In genomic region chr20:36932067-36932466, GRCh38 we compare ENCODE assay signal across 10 cellular contexts. TPM values are rescaled to one million over a fixed set of nuclear protein-coding genes. Genes with fewer than 3 reads are reported as not detected.
A peak's percentile ranks its signal among the peaks of the same experiment; 100 is the strongest.
DNase-seq lines count a peak whose midpoint lies in the region; ATAC-seq and TF ChIP-seq lines count a peak whose summit lies in the region.
"Not testable (repeated sequence)": the region's sequence is repeated elsewhere in the genome, so short reads cannot be mapped to it uniquely, and the experiment has no call there.
"Had no signal": no experiment of that assay in that cellular context is flagged by ENCODE, and none has a peak within 500 bp of the region (broad histone marks: within the 10 kb centered on the region; RNA-seq: fewer than 3 reads in every experiment).

No MANE protein-coding gene starts in this region.

- H3K36me3 ChIP-seq in left lung, result peaks cover 0 to 99% of the 10 kb centered on the region in 2 donors
- H3K36me3 ChIP-seq in testis (ENCODE audit: low read depth, missing control alignments), result not testable (repeated sequence)

- CTCF ChIA-PET in T-cell (lab: Charles Lee), result interaction anchor here in 1 of 2 donors (1.2 kb wide), 1 partner anchor 12 kb away, joined by 5 read pairs; no protein-coding TSS in a partner anchor
- CTCF ChIA-PET in activated CD4-positive, alpha-beta memory T cell treated with anti-CD3 and anti-CD28 coated beads, Interleukin-2, amount 10 ng/mL, durations not matched to agents 7 days and 5 days (lab: Charles Lee), result interaction anchor here (3.3 kb wide), 1 partner anchor 13 kb away, joined by 11 read pairs; no protein-coding TSS in a partner anchor

- WGBS in testis, 2 donors, result 86 to 89% methylated on average over 12 of the region's 12 CpGs

- H3K9me3 ChIP-seq in left lung, testis: not testable (repeated sequence)

- not testable (repeated sequence) for H3K4me3 ChIP-seq in left lung, testis

- H3K9me3 Mint-ChIP-seq in T-cell; activated CD4-positive, alpha-beta memory T cell treated with anti-CD3 and anti-CD28 coated beads, Interleukin-2, amount 10 ng/mL, durations not matched to agents 7 days and 5 days; activated T-helper 2 cell treated with anti-CD3 and anti-CD28 coated beads, Interferon-gamma antibody, Interleukin-2, Interleukin-4, amounts not matched to agents 10 μg/mL and 5 μg/mL and 100 μg/mL, durations not matched to agents 14 hours and 24 hours and 36 hours; central memory CD8-positive, alpha-beta T cell; natural killer cell treated with Interleukin-12 subunit alpha and Interleukin-12 subunit beta and Interleukin-15 and Interleukin-18, amount 100 ng/mL, for 72 hours: not testable (repeated sequence)

- peak overlapping the region; percentile 89 to 95 for H3K27ac Mint-ChIP-seq in T-cell
- H3K27ac Mint-ChIP-seq in activated CD4-positive, alpha-beta memory T cell treated with anti-CD3 and anti-CD28 coated beads, Interleukin-2, amount 10 ng/mL, durations not matched to agents 7 days and 5 days, result peak overlapping the region; percentile 75
- H3K27ac Mint-ChIP-seq in activated T-helper 2 cell treated with anti-CD3 and anti-CD28 coated beads, Interferon-gamma antibody, Interleukin-2, Interleukin-4, amounts not matched to agents 10 μg/mL and 5 μg/mL and 100 μg/mL, durations not matched to agents 14 hours and 24 hours and 36 hours, result peak overlapping the region; percentile 52
- H3K27ac Mint-ChIP-seq in central memory CD8-positive, alpha-beta T cell (ENCODE audit: low read depth), result peak overlapping the region; percentile 88
- H3K27ac Mint-ChIP-seq in natural killer cell treated with Interleukin-12 subunit alpha and Interleukin-12 subunit beta and Interleukin-15 and Interleukin-18, amount 100 ng/mL, for 72 hours, result peak overlapping the region; percentile 83 to 85

- ATAC-seq in T-cell (replicated peaks in 1 of 4); central memory CD8-positive, alpha-beta T cell (replicated peaks; ENCODE audit: extremely low read depth, poor library complexity, severe bottlenecking); natural killer cell treated with Interleukin-12 subunit alpha and Interleukin-12 subunit beta and Interleukin-15 and Interleukin-18, amount 100 ng/mL, for 72 hours: not testable (repeated sequence)
- ATAC-seq in left lung, result peak; percentile 35

- H3K27ac ChIP-seq in left lung (peak overlapping the region in 1 of 2 donors; percentile 4), testis (peak overlapping the region; percentile 83 to 84)

- not testable (repeated sequence) for H3K27me3 ChIP-seq in left lung, testis

- peaks cover 55% of the 10 kb centered on the region for H3K36me3 Mint-ChIP-seq in T-cell
- peaks cover 73% of the 10 kb centered on the region for H3K36me3 Mint-ChIP-seq in activated CD4-positive, alpha-beta memory T cell treated with anti-CD3 and anti-CD28 coated beads, Interleukin-2, amount 10 ng/mL, durations not matched to agents 7 days and 5 days (ENCODE audit: low read depth)
- peaks cover 73% of the 10 kb centered on the region for H3K36me3 Mint-ChIP-seq in activated T-helper 2 cell treated with anti-CD3 and anti-CD28 coated beads, Interferon-gamma antibody, Interleukin-2, Interleukin-4, amounts not matched to agents 10 μg/mL and 5 μg/mL and 100 μg/mL, durations not matched to agents 14 hours and 24 hours and 36 hours (ENCODE audit: low read depth)
- peaks cover 89% of the 10 kb centered on the region for H3K36me3 Mint-ChIP-seq in central memory CD8-positive, alpha-beta T cell (ENCODE audit: insufficient read depth)
- peaks cover 20% of the 10 kb centered on the region for H3K36me3 Mint-ChIP-seq in natural killer cell treated with Interleukin-12 subunit alpha and Interleukin-12 subunit beta and Interleukin-15 and Interleukin-18, amount 100 ng/mL, for 72 hours

- H3K27me3 Mint-ChIP-seq in T-cell; activated CD4-positive, alpha-beta memory T cell treated with anti-CD3 and anti-CD28 coated beads, Interleukin-2, amount 10 ng/mL, durations not matched to agents 7 days and 5 days; activated T-helper 2 cell treated with anti-CD3 and anti-CD28 coated beads, Interferon-gamma antibody, Interleukin-2, Interleukin-4, amounts not matched to agents 10 μg/mL and 5 μg/mL and 100 μg/mL, durations not matched to agents 14 hours and 24 hours and 36 hours (ENCODE audit: low read depth); central memory CD8-positive, alpha-beta T cell; natural killer cell treated with Interleukin-12 subunit alpha and Interleukin-12 subunit beta and Interleukin-15 and Interleukin-18, amount 100 ng/mL, for 72 hours: not testable (repeated sequence)

- not testable (repeated sequence) for TF ChIP-seq POLR2A in testis (IDR thresholded peaks at IDR 0.05)

- peak overlapping the region in 2 of 3 donors; percentile 21 to 78 for H3K4me3 Mint-ChIP-seq in T-cell
- H3K4me3 Mint-ChIP-seq in activated CD4-positive, alpha-beta memory T cell treated with anti-CD3 and anti-CD28 coated beads, Interleukin-2, amount 10 ng/mL, durations not matched to agents 7 days and 5 days; activated T-helper 2 cell treated with anti-CD3 and anti-CD28 coated beads, Interferon-gamma antibody, Interleukin-2, Interleukin-4, amounts not matched to agents 10 μg/mL and 5 μg/mL and 100 μg/mL, durations not matched to agents 14 hours and 24 hours and 36 hours (ENCODE audit: low read depth): not testable (repeated sequence)
- peak overlapping the region; percentile 7 for H3K4me3 Mint-ChIP-seq in central memory CD8-positive, alpha-beta T cell
- H3K4me3 Mint-ChIP-seq in natural killer cell treated with Interleukin-12 subunit alpha and Interleukin-12 subunit beta and Interleukin-15 and Interleukin-18, amount 100 ng/mL, for 72 hours, result peak overlapping the region; percentile 22

- not testable (repeated sequence) for DNase-seq in T-cell; activated CD4-positive, alpha-beta memory T cell treated with anti-CD3 and anti-CD28 coated beads, Interleukin-2, amount 10 ng/mL, durations not matched to agents 7 days and 5 days; activated T-helper 2 cell treated with anti-CD3 and anti-CD28 coated beads, Interferon-gamma antibody, Interleukin-2, Interleukin-4, amounts not matched to agents 10 μg/mL and 5 μg/mL and 100 μg/mL, durations not matched to agents 14 hours and 24 hours and 36 hours (ENCODE audit: low spot score); central memory CD8-positive, alpha-beta T cell (ENCODE audit: low spot score in 2 of 2); natural killer cell treated with Interleukin-12 subunit alpha and Interleukin-12 subunit beta and Interleukin-15 and Interleukin-18, amount 100 ng/mL, for 72 hours (ENCODE audit: low spot score); testis
- peak in 1 of 2 donors; percentile 37 for DNase-seq in left lung

- intact Hi-C loops in activated T-helper 2 cell treated with anti-CD3 and anti-CD28 coated beads, Interferon-gamma antibody, Interleukin-2, Interleukin-4, amounts not matched to agents 10 μg/mL and 5 μg/mL and 100 μg/mL, durations not matched to agents 14 hours and 24 hours and 36 hours (cut with micrococcal nuclease); left lung (cut with DNase I); testis (cut with DNase I; ENCODE audit: low total_unique reads): not testable (repeated sequence)

- peaks cover 54 to 74% (median 59%) of the 10 kb centered on the region in 3 donors for H3K4me1 Mint-ChIP-seq in T-cell
- H3K4me1 Mint-ChIP-seq in activated CD4-positive, alpha-beta memory T cell treated with anti-CD3 and anti-CD28 coated beads, Interleukin-2, amount 10 ng/mL, durations not matched to agents 7 days and 5 days, result peaks cover 53% of the 10 kb centered on the region
- H3K4me1 Mint-ChIP-seq in activated T-helper 2 cell treated with anti-CD3 and anti-CD28 coated beads, Interferon-gamma antibody, Interleukin-2, Interleukin-4, amounts not matched to agents 10 μg/mL and 5 μg/mL and 100 μg/mL, durations not matched to agents 14 hours and 24 hours and 36 hours (ENCODE audit: low read depth), result peaks cover 20% of the 10 kb centered on the region
- peaks cover 43% of the 10 kb centered on the region for H3K4me1 Mint-ChIP-seq in central memory CD8-positive, alpha-beta T cell
- H3K4me1 Mint-ChIP-seq in natural killer cell treated with Interleukin-12 subunit alpha and Interleukin-12 subunit beta and Interleukin-15 and Interleukin-18, amount 100 ng/mL, for 72 hours (ENCODE audit: low read depth in 2 of 2), result peaks cover 36 to 45% of the 10 kb centered on the region in 2 donors

- POLR2A ChIA-PET in T-cell (lab: Charles Lee), result not testable (repeated sequence)
- POLR2A ChIA-PET in activated CD4-positive, alpha-beta memory T cell treated with anti-CD3 and anti-CD28 coated beads, Interleukin-2, amount 10 ng/mL, durations not matched to agents 7 days and 5 days (lab: Charles Lee), result interaction anchor here (0.7 to 2.8 kb wide), 3 partner anchors 10 to 38 kb away, joined by 3 to 10 read pairs (median 4); no protein-coding TSS in a partner anchor

- H3K4me1 ChIP-seq in left lung (peaks cover 5 to 61% of the 10 kb centered on the region in 2 donors), testis (peaks cover 32% of the 10 kb centered on the region)

- not testable (repeated sequence) for TF ChIP-seq CTCF in left lung (IDR thresholded peaks at IDR 0.05); testis (IDR thresholded peaks at IDR 0.05)

RNA-seq across cellular contexts. Expression of gene SAMHD1, which starts 19.4 kb away (rescaled TPM):
- 100 to 1,000 TPM; 218 to 437 (median 244) TPM for total RNA-seq in T-cell
- 100 to 1,000 TPM; 272 TPM for total RNA-seq in activated CD4-positive, alpha-beta memory T cell treated with anti-CD3 and anti-CD28 coated beads, Interleukin-2, amount 10 ng/mL, durations not matched to agents 7 days and 5 days
- 44.1 and 45.7 TPM in 2 replicates for total RNA-seq in activated T-helper 2 cell treated with anti-CD3 and anti-CD28 coated beads, Interferon-gamma antibody, Interleukin-2, Interleukin-4, amounts not matched to agents 10 μg/mL and 5 μg/mL and 100 μg/mL, durations not matched to agents 14 hours and 24 hours and 36 hours
- total RNA-seq in left lung, result 100 to 1,000 TPM; 128 to 197 TPM
- 10 to 100 TPM; 74.9 to 86.0 TPM for total RNA-seq in natural killer cell treated with Interleukin-12 subunit alpha and Interleukin-12 subunit beta and Interleukin-15 and Interleukin-18, amount 100 ng/mL, for 72 hours
- total RNA-seq in testis, result 10 to 100 TPM; 61.9 to 79.0 TPM
- polyA plus RNA-seq in testis (ENCODE audit: insufficient read depth, low read depth, low replicate concordance), result 38.7 TPM

RNA-seq across cellular contexts. Expression of gene TLDC2, which starts 56.1 kb away (rescaled TPM):
- total RNA-seq in T-cell (under 1 TPM in 1 of 5 donors, not detected in 4; 0.33 TPM), left lung (under 1 TPM; 0.29 to 0.60 TPM), testis (1 to 10 TPM; 2.8 to 3.4 TPM)
- not detected for total RNA-seq in activated CD4-positive, alpha-beta memory T cell treated with anti-CD3 and anti-CD28 coated beads, Interleukin-2, amount 10 ng/mL, durations not matched to agents 7 days and 5 days
- total RNA-seq in activated T-helper 2 cell treated with anti-CD3 and anti-CD28 coated beads, Interferon-gamma antibody, Interleukin-2, Interleukin-4, amounts not matched to agents 10 μg/mL and 5 μg/mL and 100 μg/mL, durations not matched to agents 14 hours and 24 hours and 36 hours, result not detected in 2 replicates
- under 1 TPM in 1 of 2 donors, not detected in 1; 0.39 TPM for total RNA-seq in natural killer cell treated with Interleukin-12 subunit alpha and Interleukin-12 subunit beta and Interleukin-15 and Interleukin-18, amount 100 ng/mL, for 72 hours
- polyA plus RNA-seq in testis (ENCODE audit: insufficient read depth, low read depth, low replicate concordance), result 2.9 TPM
- total RNA-seq: Daoy, H4, RPMI7951 had no signal
